In the genomic region with DNA sequence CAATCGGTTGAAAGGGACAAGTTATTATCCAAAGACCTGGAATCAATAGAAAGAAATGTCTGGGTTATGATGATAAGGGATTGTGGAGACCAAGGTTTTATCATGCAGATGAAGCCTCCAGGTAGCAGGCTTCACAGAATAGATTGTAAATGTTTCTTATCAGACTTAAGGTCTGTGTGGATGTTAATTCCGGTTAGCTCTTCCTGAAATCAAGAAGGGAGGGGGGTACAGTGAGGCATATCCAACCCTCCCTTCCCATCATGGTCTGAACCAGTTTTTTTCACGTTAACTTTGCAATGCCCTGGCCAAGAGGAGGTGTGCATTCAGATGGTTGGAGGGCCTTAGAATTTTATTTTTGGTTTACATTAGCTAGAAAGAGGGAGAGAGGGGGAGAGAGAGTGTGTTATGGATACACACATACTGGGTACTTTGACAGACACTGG, we compare ENCODE assay signal across 1 cellular context.
TF ChIP-seq lines count a peak whose summit lies in the region.

No MANE protein-coding gene starts in this region.

TF ChIP-seq in IMR-90, 13 proteins besides CTCF, POLR2A, EP300 and RAD21:
- TF ChIP-seq BHLHE40 (IDR thresholded peaks at IDR 0.05; ENCODE audit: low read depth, low read length) (no peak), FOS (IDR thresholded peaks at IDR 0.05; ENCODE audit: low read depth, low read length) (no peak), MAFK (IDR thresholded peaks at IDR 0.05; ENCODE audit: low read depth, low read length) (no peak), SMC3 (IDR thresholded peaks at IDR 0.05; ENCODE audit: low read depth, low read length) (no peak), RFX5 (IDR thresholded peaks at IDR 0.05; ENCODE audit: low read depth, low read length) (no peak), CEBPB (IDR thresholded peaks at IDR 0.05; ENCODE audit: low read depth, low read length) (no peak), MXI1 (IDR thresholded peaks at IDR 0.05; ENCODE audit: borderline replicate concordance, low read depth, low read length) (no peak), MAZ (IDR thresholded peaks at IDR 0.05; ENCODE audit: borderline replicate concordance, low read depth, low read length) (no peak), CHD1 (IDR thresholded peaks at IDR 0.05; ENCODE audit: low read depth, low read length) (no peak), NFE2L2 (IDR thresholded peaks at IDR 0.05; ENCODE audit: low read depth, low read length) (no peak), RCOR1 (IDR thresholded peaks at IDR 0.05; ENCODE audit: insufficient replicate concordance, low read length) (no peak)
- TF ChIP-seq, protein P1, sequence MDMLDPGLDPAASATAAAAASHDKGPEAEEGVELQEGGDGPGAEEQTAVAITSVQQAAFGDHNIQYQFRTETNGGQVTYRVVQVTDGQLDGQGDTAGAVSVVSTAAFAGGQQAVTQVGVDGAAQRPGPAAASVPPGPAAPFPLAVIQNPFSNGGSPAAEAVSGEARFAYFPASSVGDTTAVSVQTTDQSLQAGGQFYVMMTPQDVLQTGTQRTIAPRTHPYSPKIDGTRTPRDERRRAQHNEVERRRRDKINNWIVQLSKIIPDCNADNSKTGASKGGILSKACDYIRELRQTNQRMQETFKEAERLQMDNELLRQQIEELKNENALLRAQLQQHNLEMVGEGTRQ (IDR thresholded peaks at IDR 0.05; ENCODE audit: low read depth, low read length), result no peak
- TF ChIP-seq, protein P2, sequence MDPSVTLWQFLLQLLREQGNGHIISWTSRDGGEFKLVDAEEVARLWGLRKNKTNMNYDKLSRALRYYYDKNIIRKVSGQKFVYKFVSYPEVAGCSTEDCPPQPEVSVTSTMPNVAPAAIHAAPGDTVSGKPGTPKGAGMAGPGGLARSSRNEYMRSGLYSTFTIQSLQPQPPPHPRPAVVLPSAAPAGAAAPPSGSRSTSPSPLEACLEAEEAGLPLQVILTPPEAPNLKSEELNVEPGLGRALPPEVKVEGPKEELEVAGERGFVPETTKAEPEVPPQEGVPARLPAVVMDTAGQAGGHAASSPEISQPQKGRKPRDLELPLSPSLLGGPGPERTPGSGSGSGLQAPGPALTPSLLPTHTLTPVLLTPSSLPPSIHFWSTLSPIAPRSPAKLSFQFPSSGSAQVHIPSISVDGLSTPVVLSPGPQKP (IDR thresholded peaks at IDR 0.05; ENCODE audit: borderline replicate concordance, low read depth, low read length), result no peak
